Comparison of ENCODE assay signal across 8 cellular contexts in genomic region chr7:121530251-121531174, GRCh38.
A peak's percentile ranks its signal among the peaks of the same experiment; 100 is the strongest.
DNase-seq lines count a peak whose midpoint lies in the region; ATAC-seq and TF ChIP-seq lines count a peak whose summit lies in the region.

No MANE protein-coding gene starts in this region.

- H3K27ac ChIP-seq in sigmoid colon: no peak overlapping the region

- H3K36me3 ChIP-seq in sigmoid colon: no peaks in the 10 kb centered on the region

- TF ChIP-seq CTCF in osteocyte (IDR thresholded peaks at IDR 0.05) (no peak), sigmoid colon (IDR thresholded peaks at IDR 0.05) (no peak)

- H3K4me1 Mint-ChIP-seq in T-cell: peaks cover 0 to 21% (median 19%) of the 10 kb centered on the region in 3 donors
- peaks cover 23% of the 10 kb centered on the region for H3K4me1 Mint-ChIP-seq in osteocyte (ENCODE audit: unreplicated experiment)

- no peak for TF ChIP-seq POLR2A in sigmoid colon (IDR thresholded peaks at IDR 0.05)

- peaks cover 0 to 21% (median 12%) of the 10 kb centered on the region in 4 donors for H3K4me1 ChIP-seq in sigmoid colon

- TF ChIP-seq EP300 in sigmoid colon (IDR thresholded peaks at IDR 0.05): no peak

- peak; percentile 100 for ATAC-seq in GM18907 (IDR thresholded peaks at IDR 0.05; ENCODE audit: unreplicated experiment)
- peak; percentile 99 for ATAC-seq in HG03066 (IDR thresholded peaks at IDR 0.05; ENCODE audit: low read depth, unreplicated experiment)
- ATAC-seq in T-cell (replicated peaks in 1 of 4): peak; percentile 90 to 99 (median 92)

- H3K27me3 ChIP-seq in sigmoid colon: no peaks in the 10 kb centered on the region

- H3K9me3 Mint-ChIP-seq in T-cell (no peaks in the 10 kb centered on the region), osteocyte (ENCODE audit: unreplicated experiment) (no peaks in the 10 kb centered on the region)

- H3K36me3 Mint-ChIP-seq in T-cell (no peaks in the 10 kb centered on the region), osteocyte (ENCODE audit: unreplicated experiment) (no peaks in the 10 kb centered on the region)

- H3K27me3 Mint-ChIP-seq in T-cell: peaks cover 0 to 4% of the 10 kb centered on the region in 2 donors
- no peaks in the 10 kb centered on the region for H3K27me3 Mint-ChIP-seq in osteocyte (ENCODE audit: unreplicated experiment)

- H3K27ac Mint-ChIP-seq in T-cell (peak overlapping the region; percentile 79 to 85), osteocyte (ENCODE audit: unreplicated experiment) (peak overlapping the region; percentile 55)

- POLR2A ChIA-PET in T-cell (lab: Charles Lee): interaction anchor here in 1 of 2 donors (0.7 kb wide), 1 partner anchor 60 kb away, joined by 3 read pairs; no protein-coding TSS in a partner anchor

- DNase-seq in A172 (ENCODE audit: low spot score) (peak; percentile 99), T-cell (peak in 31 of 34 experiments; percentile 0 to 58 (median 21)), dermis blood vessel endothelial cell (peak; percentile 75), osteocyte (ENCODE audit: extremely low spot score, unreplicated experiment) (no peak), sigmoid colon (no peak), NCI-H187 (lab: John Stamatoyannopoulos, UW) (no peak)

- no peaks in the 10 kb centered on the region for H3K9me3 ChIP-seq in sigmoid colon

- 29 to 56% methylated on average over 4 of the region's 4 CpGs for WGBS in sigmoid colon, 2 donors

- intact Hi-C loops in sigmoid colon (cut with DNase I): no loop called here

- H3K4me3 Mint-ChIP-seq in T-cell (peak overlapping the region in 1 of 3 donors; percentile 29), osteocyte (ENCODE audit: unreplicated experiment) (peak overlapping the region; percentile 3)

- H3K4me3 ChIP-seq in sigmoid colon: no peak overlapping the region

- CTCF ChIA-PET in T-cell (lab: Charles Lee): interaction anchor here in 1 of 2 donors (0.7 to 2.1 kb wide), 4 partner anchors 17 to 163 kb away, joined by 3 to 11 read pairs (median 4); no protein-coding TSS in a partner anchor

Comparison
In these comparisons a context has a peak if more than half of its experiments do, and no peak if none do; other contexts are left out.
1. DNase-seq: peak in A172 (single experiment), T-cell (31 of 34) and dermis blood vessel endothelial cell (single experiment); none in osteocyte (single experiment), sigmoid colon (single experiment) and NCI-H187 (0 of 2).
2. Peak in every context shown above with its lines, with median percentiles within 50 percentile points of each other: ATAC-seq.